Comparison of ENCODE assay signal across 16 cellular contexts in genomic region chr17:3972281-3972731, GRCh38. TPM values are rescaled to one million over a fixed set of nuclear protein-coding genes. Genes with fewer than 3 reads are reported as not detected.
A peak's percentile ranks its signal among the peaks of the same experiment; 100 is the strongest.
DNase-seq lines count a peak whose midpoint lies in the region; ATAC-seq, FAIRE-seq and TF ChIP-seq lines count a peak whose summit lies in the region.
"Had no signal": no experiment of that assay in that cellular context is flagged by ENCODE, and none has a peak within 500 bp of the region (broad histone marks: within the 10 kb centered on the region; RNA-seq: fewer than 3 reads in every experiment).

No MANE protein-coding gene starts in this region.

- H3K4me1 Mint-ChIP-seq in CD4-positive, alpha-beta memory T cell = peaks cover 10 to 31% (median 17%) of the 10 kb centered on the region in 4 donors
- H3K4me1 Mint-ChIP-seq in WTC11 (peaks cover 23% of the 10 kb centered on the region), naive B cell (peaks cover 44 to 65% (median 55%) of the 10 kb centered on the region in 3 donors), nephron progenitor cell (peaks cover 13% of the 10 kb centered on the region)

- ATAC-seq in WTC11 (no peak), naive B cell (ENCODE audit: low read depth in 2 of 2) (peak; percentile 46 to 54)
- ATAC-seq: sciatic nerve had no signal

- intact Hi-C loops in CD4-positive, alpha-beta memory T cell (cut with micrococcal nuclease) = no loop called here

- H3K27ac ChIP-seq in CD4-positive, alpha-beta memory T cell (ENCODE audit: low read depth, low read length) = no peak overlapping the region
- H3K27ac ChIP-seq: suprapubic skin, VCaP had no signal

- FAIRE-seq in GM18507 (lab: Jason Lieb, UNC) = peak; percentile 53
- FAIRE-seq: colon had no signal

- H3K36me3 ChIP-seq in CD4-positive, alpha-beta memory T cell (ENCODE audit: insufficient read depth, low read length) = no peaks in the 10 kb centered on the region
- H3K36me3 ChIP-seq: HAP-1, suprapubic skin had no signal

- H3K4me3 Mint-ChIP-seq in CD4-positive, alpha-beta memory T cell = peak overlapping the region; percentile 3 to 87 (median 76)
- H3K4me3 Mint-ChIP-seq in WTC11 (no peak overlapping the region), naive B cell (peak overlapping the region in 7 of 8 donors; percentile 56 to 83 (median 70)), nephron progenitor cell (no peak overlapping the region)

- peak overlapping the region in 5 of 7 donors; percentile 46 to 77 (median 70) for H3K27ac Mint-ChIP-seq in CD4-positive, alpha-beta memory T cell
- H3K27ac Mint-ChIP-seq in WTC11 (peak overlapping the region; percentile 74), naive B cell (peak overlapping the region; percentile 9 to 91 (median 60)), nephron progenitor cell (no peak overlapping the region)

- no peaks in the 10 kb centered on the region for H3K9me3 ChIP-seq in CD4-positive, alpha-beta memory T cell (ENCODE audit: control insufficient read depth in 1 of 2, low read length in 2 of 2)
- H3K9me3 ChIP-seq: HAP-1, suprapubic skin had no signal

- TF ChIP-seq CTCF in WTC11 (IDR thresholded peaks at IDR 0.05) = no peak
- TF ChIP-seq CTCF in nephron progenitor cell (IDR thresholded peaks at IDR 0.05) = no peak

- POLR2A ChIA-PET in CD4-positive, alpha-beta memory T cell (lab: Charles Lee; ENCODE audit: partially characterized antibody) = interaction anchor here (1.5 kb wide), 1 partner anchor 9 kb away, joined by 3 read pairs; the partner anchor contains the start of gene ATP2A3
- POLR2A ChIA-PET in WTC11 (lab: Charles Lee) = no interaction called here

- H3K27me3 Mint-ChIP-seq in CD4-positive, alpha-beta memory T cell = no peaks in the 10 kb centered on the region
- H3K27me3 Mint-ChIP-seq in WTC11 (ENCODE audit: low read depth) (no peaks in the 10 kb centered on the region), naive B cell (peaks cover 0 to 6% (median 0%) of the 10 kb centered on the region in 3 donors), nephron progenitor cell (ENCODE audit: low read depth, poor library complexity) (peaks cover 55% of the 10 kb centered on the region)

- no peak for DNase-seq in CD4-positive, alpha-beta memory T cell
- DNase-seq in GM18507 (ENCODE audit: extremely low spot score, insufficient read length, low read depth) (no peak), WTC11 (ENCODE audit: low spot score) (no peak), naive B cell (no peak), SKM-1 (lab: John Stamatoyannopoulos, UW; ENCODE audit: unreplicated experiment) (no peak), NCI-H1436 (lab: John Stamatoyannopoulos, UW) (no peak), nephron progenitor cell (no peak)
- DNase-seq: Calu3, NCI-H1092 treated with DMSO at 0.1 percent for 48 hours, NCI-H226, RPMI8226 had no signal

- H3K4me1 ChIP-seq in CD4-positive, alpha-beta memory T cell (ENCODE audit: insufficient read depth, low read length) = peaks cover 15% of the 10 kb centered on the region
- H3K4me1 ChIP-seq: HAP-1 had no signal

- peak overlapping the region in 1 of 2 donors; percentile 22 for H3K4me3 ChIP-seq in CD4-positive, alpha-beta memory T cell (ENCODE audit: low read length in 2 of 2)
- H3K4me3 ChIP-seq: HAP-1, suprapubic skin had no signal

- H3K36me3 Mint-ChIP-seq in CD4-positive, alpha-beta memory T cell = no peaks in the 10 kb centered on the region
- peaks cover 4% of the 10 kb centered on the region for H3K36me3 Mint-ChIP-seq in WTC11
- no peaks in the 10 kb centered on the region for H3K36me3 Mint-ChIP-seq in naive B cell
- no peaks in the 10 kb centered on the region for H3K36me3 Mint-ChIP-seq in nephron progenitor cell (ENCODE audit: low read depth)

- CTCF ChIA-PET in CD4-positive, alpha-beta memory T cell (lab: Charles Lee; ENCODE audit: partially characterized antibody) = no interaction called here
- CTCF ChIA-PET in WTC11 (lab: Charles Lee) = interaction anchor here (0.8 to 1.8 kb wide), 3 partner anchors 21 to 45 kb away, joined by 3 to 4 read pairs (median 4); no protein-coding TSS in a partner anchor

- no peaks in the 10 kb centered on the region for H3K27me3 ChIP-seq in CD4-positive, alpha-beta memory T cell (ENCODE audit: insufficient read depth, low read length)

- H3K9me3 Mint-ChIP-seq in CD4-positive, alpha-beta memory T cell = peaks cover 0 to 9% (median 4%) of the 10 kb centered on the region in 8 donors
- H3K9me3 Mint-ChIP-seq in WTC11 (peaks cover 6% of the 10 kb centered on the region), naive B cell (peaks cover 0 to 4% (median 0%) of the 10 kb centered on the region in 7 donors), nephron progenitor cell (peaks cover 11% of the 10 kb centered on the region)

TF ChIP-seq in WTC11, 78 proteins besides CTCF, POLR2A, EP300 and RAD21 (continues in another document):
- TF ChIP-seq RELA (CRISPR knock-in tag; IDR thresholded peaks at IDR 0.05; ENCODE audit: borderline replicate concordance) (no peak), RORB (CRISPR knock-in tag; IDR thresholded peaks at IDR 0.05) (no peak), EMX1 (CRISPR knock-in tag; IDR thresholded peaks at IDR 0.05) (no peak), USF2 (CRISPR knock-in tag; IDR thresholded peaks at IDR 0.05) (no peak), ZNF281 (CRISPR knock-in tag; IDR thresholded peaks at IDR 0.05) (no peak), FOXJ3 (CRISPR knock-in tag; IDR thresholded peaks at IDR 0.05; ENCODE audit: borderline replicate concordance) (no peak), PREB (CRISPR knock-in tag; IDR thresholded peaks at IDR 0.05; ENCODE audit: borderline replicate concordance) (no peak), GTF2I (CRISPR knock-in tag; conservative IDR thresholded peaks at IDR 0.05) (no peak), TEAD1 (CRISPR knock-in tag; IDR thresholded peaks at IDR 0.05) (no peak), SMAD4 (CRISPR knock-in tag; IDR thresholded peaks at IDR 0.05) (no peak), FOXK1 (CRISPR knock-in tag; IDR thresholded peaks at IDR 0.05) (no peak), CDX4 (CRISPR knock-in tag; IDR thresholded peaks at IDR 0.05; ENCODE audit: borderline replicate concordance) (no peak), NR2C2 (CRISPR knock-in tag; IDR thresholded peaks at IDR 0.05) (no peak)

RNA-seq across cellular contexts. Expression of gene ATP2A3, which starts 8.1 kb away (rescaled TPM):
- total RNA-seq in CD4-positive, alpha-beta memory T cell = 100 to 1,000 TPM; 157 to 177 TPM
- 10 to 100 TPM; 34.4 to 89.0 TPM for polyA plus RNA-seq in CD4-positive, alpha-beta memory T cell
- total RNA-seq in WTC11 (2021) = 35.6 to 39.1 TPM (median 37.8 TPM) in 3 replicates
- polyA plus RNA-seq in naive B cell (ENCODE audit: low read depth in 6 of 6) = 100 to 1,000 TPM in 2 of 6 donors, 10 to 100 TPM in 4; 68.7 to 180 (median 94.2) TPM

RNA-seq across cellular contexts. Expression of gene P2RX1, which starts 56.0 kb away (rescaled TPM):
- not detected for total RNA-seq in CD4-positive, alpha-beta memory T cell
- polyA plus RNA-seq in CD4-positive, alpha-beta memory T cell = not detected
- 0.07 TPM in 1 of 3 replicates, not detected in the others for total RNA-seq in WTC11 (2021)
- 10 to 100 TPM in 5 of 6 donors, 1 to 10 TPM in 1; 2.3 to 20.2 (median 15.1) TPM for polyA plus RNA-seq in naive B cell (ENCODE audit: low read depth in 6 of 6)
- total RNA-seq: Calu3 had no signal

Comparison
In these comparisons a context has a peak if more than half of its experiments do, and no peak if none do; other contexts are left out.
1. H3K4me3 Mint-ChIP-seq: peak in CD4-positive, alpha-beta memory T cell (8 of 8) and naive B cell (7 of 8); none in WTC11 (single experiment) and nephron progenitor cell (single experiment).